Comparison of ENCODE assay signal across 9 cellular contexts in genomic region chr5:50709471-50709870, GRCh38. TPM values are rescaled to one million over a fixed set of nuclear protein-coding genes. Genes with fewer than 3 reads are reported as not detected.
DNase-seq lines count a peak whose midpoint lies in the region; ATAC-seq, FAIRE-seq and TF ChIP-seq lines count a peak whose summit lies in the region.
"Had no signal": no experiment of that assay in that cellular context is flagged by ENCODE, and none has a peak within 500 bp of the region (broad histone marks: within the 10 kb centered on the region; RNA-seq: fewer than 3 reads in every experiment).

No MANE protein-coding gene starts in this region.

- peak overlapping the region; percentile 48 for H3K27ac Mint-ChIP-seq in activated naive CD8-positive, alpha-beta T cell treated with anti-CD3 and anti-CD28 coated beads, Interleukin-2, amount 50 U/mL, for 24 hours
- peak overlapping the region; percentile 50 for H3K27ac Mint-ChIP-seq in mesothelial cell of epicardium

- no peaks in the 10 kb centered on the region for H3K9me3 Mint-ChIP-seq in activated naive CD8-positive, alpha-beta T cell treated with anti-CD3 and anti-CD28 coated beads, Interleukin-2, amount 50 U/mL, for 24 hours
- no peaks in the 10 kb centered on the region for H3K9me3 Mint-ChIP-seq in mesothelial cell of epicardium

- no peaks in the 10 kb centered on the region for H3K27me3 Mint-ChIP-seq in activated naive CD8-positive, alpha-beta T cell treated with anti-CD3 and anti-CD28 coated beads, Interleukin-2, amount 50 U/mL, for 24 hours
- H3K27me3 Mint-ChIP-seq in mesothelial cell of epicardium (ENCODE audit: low read depth) = no peaks in the 10 kb centered on the region

- DNase-seq in ELR (ENCODE audit: low read depth) (peak; percentile 46), HTR-8/SVneo (ENCODE audit: insufficient read length, low spot score) (peak; percentile 56), mesothelial cell of epicardium (ENCODE audit: low spot score in 2 of 2, unreplicated experiment in 2 of 2) (no peak), NCI-H146 treated with DMSO at 0.1 percent for 48 hours (lab: John Stamatoyannopoulos, UW; ENCODE audit: unreplicated experiment) (no peak), G401 (ENCODE audit: low spot score) (no peak), amygdala (lab: John Stamatoyannopoulos, UW) (no peak)
- DNase-seq in activated naive CD8-positive, alpha-beta T cell treated with anti-CD3 and anti-CD28 coated beads, Interleukin-2, amount 50 U/mL, for 24 hours = no peak
- DNase-seq: GDM1, NCI-H446 had no signal

- TF ChIP-seq CTCF in mesothelial cell of epicardium (IDR thresholded peaks at IDR 0.05; ENCODE audit: unreplicated experiment) = no peak

- ATAC-seq in activated naive CD8-positive, alpha-beta T cell treated with anti-CD3 and anti-CD28 coated beads, Interleukin-2, amount 50 U/mL, for 24 hours = peak; percentile 41

- H3K4me3 Mint-ChIP-seq in activated naive CD8-positive, alpha-beta T cell treated with anti-CD3 and anti-CD28 coated beads, Interleukin-2, amount 50 U/mL, for 24 hours = peak overlapping the region; percentile 16
- H3K4me3 Mint-ChIP-seq in mesothelial cell of epicardium = no peak overlapping the region

- peak; percentile 92 for FAIRE-seq in HTR-8/SVneo (lab: Jason Lieb, UNC)

- in situ Hi-C loops in G401 (cut with HindIII; ENCODE audit: low sequenced_read_pairs) = no loop called here

- H3K4me1 Mint-ChIP-seq in activated naive CD8-positive, alpha-beta T cell treated with anti-CD3 and anti-CD28 coated beads, Interleukin-2, amount 50 U/mL, for 24 hours = peaks cover 80% of the 10 kb centered on the region
- peaks cover 21% of the 10 kb centered on the region for H3K4me1 Mint-ChIP-seq in mesothelial cell of epicardium

- peaks cover 4% of the 10 kb centered on the region for H3K36me3 Mint-ChIP-seq in activated naive CD8-positive, alpha-beta T cell treated with anti-CD3 and anti-CD28 coated beads, Interleukin-2, amount 50 U/mL, for 24 hours (ENCODE audit: low read depth)
- no peaks in the 10 kb centered on the region for H3K36me3 Mint-ChIP-seq in mesothelial cell of epicardium

RNA-seq across cellular contexts. Expression of gene PARP8, which starts 43.0 kb away (rescaled TPM):
- total RNA-seq in mesothelial cell of epicardium = 27.0 to 29.4 TPM (median 27.5 TPM) in 3 replicates
- not detected in 2 replicates for total RNA-seq in G401 (2014; rRNA removed; shearing (Covaris generic))

Comparison
In these comparisons a context has a peak if more than half of its experiments do, and no peak if none do; other contexts are left out.
1. DNase-seq: peak in ELR (single experiment) and HTR-8/SVneo (single experiment); none in activated naive CD8-positive, alpha-beta T cell treated with anti-CD3 and anti-CD28 coated beads, Interleukin-2, amount 50 U/mL, for 24 hours (single experiment), mesothelial cell of epicardium (0 of 2), NCI-H146 treated with DMSO at 0.1 percent for 48 hours (single experiment), G401 (single experiment) and amygdala (0 of 56).
2. RNA of gene PARP8, which starts 43.0 kb away (total RNA-seq): 27.0 to 29.4 TPM in mesothelial cell of epicardium; not detected in G401; every median in the first group is over 10 times any median in the second.